28 cellular contexts compared by ENCODE assay signal in the genomic region with DNA sequence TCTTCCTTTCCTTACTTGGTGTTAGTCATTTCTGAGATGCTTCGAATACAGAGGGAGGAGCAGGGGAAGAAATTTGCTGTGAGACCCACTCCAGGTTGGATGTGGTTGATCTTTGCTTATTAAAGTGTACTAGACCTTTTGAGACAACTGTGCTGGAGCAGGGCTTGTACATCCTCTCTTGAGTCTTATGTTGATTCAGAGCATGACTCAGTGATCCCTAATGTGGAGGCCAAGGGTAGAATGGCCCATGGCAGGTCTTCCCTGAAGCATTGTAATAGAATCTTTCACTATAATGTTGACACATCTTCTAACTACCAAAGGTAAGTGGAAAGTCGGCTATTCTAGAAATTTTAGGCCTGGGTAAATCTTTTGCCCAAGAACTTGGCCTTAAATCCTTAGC. TPM values are rescaled to one million over a fixed set of nuclear protein-coding genes. Genes with fewer than 3 reads are reported as not detected.
A peak's percentile ranks its signal among the peaks of the same experiment; 100 is the strongest.
DNase-seq lines count a peak whose midpoint lies in the region; ATAC-seq and TF ChIP-seq lines count a peak whose summit lies in the region.
"Had no signal": no experiment of that assay in that cellular context is flagged by ENCODE, and none has a peak within 500 bp of the region (broad histone marks: within the 10 kb centered on the region; RNA-seq: fewer than 3 reads in every experiment).

No MANE protein-coding gene starts in this region.

- no peaks in the 10 kb centered on the region for H3K4me1 ChIP-seq in CD8-positive, alpha-beta memory T cell (ENCODE audit: insufficient read depth, low read length)
- H3K4me1 ChIP-seq: heart left ventricle, psoas muscle had no signal

- CTCF ChIA-PET in CD8-positive, alpha-beta memory T cell (lab: Charles Lee), result no interaction called here

- H3K27me3 Mint-ChIP-seq in CD8-positive, alpha-beta memory T cell, result peaks cover 3 to 10% of the 10 kb centered on the region in 2 donors
- H3K27me3 Mint-ChIP-seq: central memory CD8-positive, alpha-beta T cell had no signal

- ATAC-seq in activated CD4-positive, CD25-positive, alpha-beta regulatory T cell treated with anti-CD3 and anti-CD28 coated beads, Interleukin-2, amount 50 U/mL, for 24 hours, result peak; percentile 42 to 48
- ATAC-seq in GM21723 (IDR thresholded peaks at IDR 0.05; ENCODE audit: unreplicated experiment), result peak; percentile 22
- ATAC-seq: activated T-cell treated with anti-CD3 and anti-CD28 coated beads, Interleukin-2, amount 50 U/mL, for 4 hours; heart left ventricle; left cardiac atrium; psoas muscle; WTC11 had no signal

- H3K36me3 Mint-ChIP-seq in CD8-positive, alpha-beta memory T cell, result no peaks in the 10 kb centered on the region
- H3K36me3 Mint-ChIP-seq: memory B cell, type B pancreatic cell, WTC11 had no signal

- no peak overlapping the region for H3K27ac ChIP-seq in CD8-positive, alpha-beta memory T cell (ENCODE audit: low read depth, low read length)
- H3K27ac ChIP-seq: 22Rv1, heart left ventricle, neutrophil, psoas muscle had no signal

- H3K4me1 Mint-ChIP-seq in CD8-positive, alpha-beta memory T cell, result no peaks in the 10 kb centered on the region
- H3K4me1 Mint-ChIP-seq: central memory CD8-positive, alpha-beta T cell; memory B cell had no signal

- H3K4me3 Mint-ChIP-seq in CD8-positive, alpha-beta memory T cell, result no peak overlapping the region
- H3K4me3 Mint-ChIP-seq: activated T-cell treated with anti-CD3 and anti-CD28 coated beads, Interleukin-2, amount 50 U/mL, for 4 hours; CD4-positive, alpha-beta T cell; central memory CD8-positive, alpha-beta T cell; memory B cell; type B pancreatic cell; WTC11 had no signal

- no peaks in the 10 kb centered on the region for H3K9me3 Mint-ChIP-seq in CD8-positive, alpha-beta memory T cell
- H3K9me3 Mint-ChIP-seq: activated T-cell treated with anti-CD3 and anti-CD28 coated beads, Interleukin-2, amount 50 U/mL, for 4 hours; CD4-positive, alpha-beta T cell; central memory CD8-positive, alpha-beta T cell; memory B cell; type B pancreatic cell; WTC11 had no signal

- DNase-seq in activated CD4-positive, CD25-positive, alpha-beta regulatory T cell (lab: John Stamatoyannopoulos, UW), result no peak
- DNase-seq in RPMI7951 (ENCODE audit: low read depth) (peak; percentile 36), fibroblast of mammary gland (ENCODE audit: low read depth) (peak; percentile 54), MG63 (no peak), 8988T (no peak)
- no peak for DNase-seq in CD8-positive, alpha-beta memory T cell
- DNase-seq: activated naive CD4-positive, alpha-beta T cell; activated T-cell treated with anti-CD3 and anti-CD28 coated beads, Interleukin-2, amount 50 U/mL, for 4 hours; anterior cingulate cortex; CD4-positive, alpha-beta T cell; DMS 273 treated with DMSO at 0.1 percent for 48 hours; heart left ventricle; left cardiac atrium; NCI-H446 treated with DMSO at 0.1 percent for 48 hours; OCI-M1; psoas muscle; SHP77; stimulated activated CD8-positive, alpha-beta memory T cell treated with anti-CD3 and anti-CD28 coated beads, Interleukin-4, amount 100 ng/mL, for 48 hours; T-helper 9 cell had no signal

- H3K4me3 ChIP-seq in fibroblast of mammary gland (ENCODE audit: control insufficient read depth, low read depth, low read length), result no peak overlapping the region
- H3K4me3 ChIP-seq in MG63, result no peak overlapping the region
- no peak overlapping the region for H3K4me3 ChIP-seq in CD8-positive, alpha-beta memory T cell (ENCODE audit: low read length)
- H3K4me3 ChIP-seq: heart left ventricle, psoas muscle had no signal

- no peak overlapping the region for H3K27ac Mint-ChIP-seq in CD8-positive, alpha-beta memory T cell
- H3K27ac Mint-ChIP-seq: CD4-positive, alpha-beta T cell; memory B cell; type B pancreatic cell; WTC11 had no signal

- TF ChIP-seq CTCF in fibroblast of mammary gland (conservative IDR thresholded peaks at IDR 0.05; ENCODE audit: control insufficient read depth, insufficient read depth, low read depth, low read length), result no peak

- no peaks in the 10 kb centered on the region for H3K27me3 ChIP-seq in MG63
- no peaks in the 10 kb centered on the region for H3K27me3 ChIP-seq in CD8-positive, alpha-beta memory T cell (ENCODE audit: insufficient read depth, low read length, poor library complexity, severe bottlenecking)
- H3K27me3 ChIP-seq: heart left ventricle, neutrophil had no signal

- POLR2A ChIA-PET in CD8-positive, alpha-beta memory T cell (lab: Charles Lee), result no interaction called here

- H3K36me3 ChIP-seq in MG63, result no peaks in the 10 kb centered on the region
- no peaks in the 10 kb centered on the region for H3K36me3 ChIP-seq in CD8-positive, alpha-beta memory T cell (ENCODE audit: insufficient read depth, low read length)
- H3K36me3 ChIP-seq: heart left ventricle, neutrophil had no signal

- H3K9me3 ChIP-seq in MG63, result no peaks in the 10 kb centered on the region
- no peaks in the 10 kb centered on the region for H3K9me3 ChIP-seq in CD8-positive, alpha-beta memory T cell (ENCODE audit: low read length)
- H3K9me3 ChIP-seq: heart left ventricle, neutrophil, psoas muscle had no signal

RNA-seq across cellular contexts. Expression of gene SFR1, which starts 17.0 kb away (rescaled TPM):
- total RNA-seq in RPMI7951 (2014; rRNA removed; shearing (Covaris generic)), result 12.0 and 13.3 TPM in 2 replicates
- 6.6 and 11.1 TPM in 2 replicates for total RNA-seq in MG63 (2014; rRNA removed; shearing (Covaris generic); ENCODE audit: low replicate concordance)
- total RNA-seq in CD8-positive, alpha-beta memory T cell, result 10 to 100 TPM; 13.6 to 15.5 TPM
- polyA plus RNA-seq in CD8-positive, alpha-beta memory T cell, result 13.7 TPM

RNA-seq across cellular contexts. Expression of gene COL17A1, which starts 19.2 kb away (rescaled TPM):
- total RNA-seq in RPMI7951 (2014; rRNA removed; shearing (Covaris generic)), result 2.0 and 2.6 TPM in 2 replicates
- total RNA-seq in MG63 (2014; rRNA removed; shearing (Covaris generic); ENCODE audit: low replicate concordance), result 0.30 and 0.74 TPM in 2 replicates
- total RNA-seq in CD8-positive, alpha-beta memory T cell, result not detected
- polyA plus RNA-seq in CD8-positive, alpha-beta memory T cell, result not detected
- total RNA-seq: CD4-positive, alpha-beta T cell; H4 had no signal

Comparison
In these comparisons a context has a peak if more than half of its experiments do, and no peak if none do; other contexts are left out.
1. DNase-seq: peak in RPMI7951 (single experiment) and fibroblast of mammary gland (single experiment); none in activated CD4-positive, CD25-positive, alpha-beta regulatory T cell (0 of 4), MG63 (single experiment), 8988T (single experiment) and CD8-positive, alpha-beta memory T cell (0 of 5).